24 cellular contexts compared by ENCODE assay signal in genomic region chr6:51352506-51353029, GRCh38.
A peak's percentile ranks its signal among the peaks of the same experiment; 100 is the strongest.
DNase-seq lines count a peak whose midpoint lies in the region; ATAC-seq and TF ChIP-seq lines count a peak whose summit lies in the region.
"Had no signal": no experiment of that assay in that cellular context is flagged by ENCODE, and none has a peak within 500 bp of the region (broad histone marks: within the 10 kb centered on the region; RNA-seq: fewer than 3 reads in every experiment).

No MANE protein-coding gene starts in this region.

- H3K27ac Mint-ChIP-seq in activated naive CD8-positive, alpha-beta T cell, result peak overlapping the region; percentile 18
- no peak overlapping the region for H3K27ac Mint-ChIP-seq in activated naive CD8-positive, alpha-beta T cell treated with anti-CD3 and anti-CD28 coated beads for 36 hours
- peak overlapping the region; percentile 25; the same call in 1 of the 2 replicates for H3K27ac Mint-ChIP-seq in WTC11
- H3K27ac Mint-ChIP-seq: CD8-positive, alpha-beta memory T cell; GM23338 had no signal

- TF ChIP-seq CTCF in WTC11 (IDR thresholded peaks at IDR 0.05), result no peak
- TF ChIP-seq CTCF in upper lobe of left lung (IDR thresholded peaks at IDR 0.05), result no peak

- no peaks in the 10 kb centered on the region for H3K9me3 ChIP-seq in upper lobe of left lung

- H3K9me3 Mint-ChIP-seq in activated naive CD8-positive, alpha-beta T cell (ENCODE audit: low read depth), result no peaks in the 10 kb centered on the region
- peaks cover 2% of the 10 kb centered on the region for H3K9me3 Mint-ChIP-seq in activated naive CD8-positive, alpha-beta T cell treated with anti-CD3 and anti-CD28 coated beads for 36 hours
- H3K9me3 Mint-ChIP-seq in WTC11, result peaks cover 3% of the 10 kb centered on the region; the same call in 1 of the 2 replicates
- H3K9me3 Mint-ChIP-seq: GM23338 had no signal

- no peak overlapping the region for H3K4me3 Mint-ChIP-seq in activated naive CD8-positive, alpha-beta T cell
- no peak overlapping the region for H3K4me3 Mint-ChIP-seq in activated naive CD8-positive, alpha-beta T cell treated with anti-CD3 and anti-CD28 coated beads for 36 hours
- H3K4me3 Mint-ChIP-seq in WTC11, result no peak overlapping the region
- H3K4me3 Mint-ChIP-seq: CD8-positive, alpha-beta memory T cell; GM23338 had no signal

- no peaks in the 10 kb centered on the region for H3K36me3 ChIP-seq in upper lobe of left lung

- POLR2A ChIA-PET in WTC11 (lab: Charles Lee), result no interaction called here

- H3K4me3 ChIP-seq in upper lobe of left lung, result no peak overlapping the region
- H3K4me3 ChIP-seq: GM12878, GM23338, PC-9 had no signal

- 72 to 90% methylated on average over 2 of the region's 2 CpGs for WGBS in upper lobe of left lung, 2 donors

- DNase-seq in activated naive CD8-positive, alpha-beta T cell treated with anti-CD3 and anti-CD28 coated beads for 36 hours, result no peak
- no peak for DNase-seq in WTC11 (ENCODE audit: low spot score)
- DNase-seq in left lobe of liver (ENCODE audit: low spot score), result no peak
- no peak for DNase-seq in upper lobe of left lung
- no peak for DNase-seq in GOT3 (lab: John Stamatoyannopoulos, UW)
- DNase-seq: AML-193; C1 segment of cervical spinal cord; CD8-positive, alpha-beta memory T cell; DND-41; HCEC 1CT; IMR-90; NCI-H1417; NCI-H1694 treated with DMSO at 0.1 percent for 48 hours; NCI-H2081 treated with DMSO at 0.1 percent for 48 hours; NCI-H510A; NCI-H748 treated with DMSO at 0.1 percent for 48 hours; PC-9; RPMI8226; SHP77 had no signal

- no peak for TF ChIP-seq EP300 in upper lobe of left lung (IDR thresholded peaks at IDR 0.05)

- H3K27me3 ChIP-seq in upper lobe of left lung, result no peaks in the 10 kb centered on the region

- H3K36me3 Mint-ChIP-seq in activated naive CD8-positive, alpha-beta T cell, result no peaks in the 10 kb centered on the region
- no peaks in the 10 kb centered on the region for H3K36me3 Mint-ChIP-seq in activated naive CD8-positive, alpha-beta T cell treated with anti-CD3 and anti-CD28 coated beads for 36 hours
- no peaks in the 10 kb centered on the region for H3K36me3 Mint-ChIP-seq in WTC11
- H3K36me3 Mint-ChIP-seq: CD8-positive, alpha-beta memory T cell had no signal

- peaks cover 0 to 4% (median 0%) of the 10 kb centered on the region in 4 donors for H3K4me1 ChIP-seq in upper lobe of left lung

- CTCF ChIA-PET in WTC11 (lab: Charles Lee), result no interaction called here

- ATAC-seq in WTC11 (no peak), left lobe of liver (peak; percentile 50), upper lobe of left lung (ENCODE audit: low FRiP score in 2 of 2) (peak; percentile 26 to 62), HG02678 (IDR thresholded peaks at IDR 0.05; ENCODE audit: unreplicated experiment) (no peak), HG02884 (IDR thresholded peaks at IDR 0.05; ENCODE audit: unreplicated experiment) (no peak)
- ATAC-seq: GM12878, GM23338 had no signal

- TF ChIP-seq POLR2A in upper lobe of left lung (IDR thresholded peaks at IDR 0.05), result no peak

- no peaks in the 10 kb centered on the region for H3K4me1 Mint-ChIP-seq in activated naive CD8-positive, alpha-beta T cell (ENCODE audit: low read depth)
- no peaks in the 10 kb centered on the region for H3K4me1 Mint-ChIP-seq in activated naive CD8-positive, alpha-beta T cell treated with anti-CD3 and anti-CD28 coated beads for 36 hours
- no peaks in the 10 kb centered on the region for H3K4me1 Mint-ChIP-seq in WTC11
- H3K4me1 Mint-ChIP-seq: CD8-positive, alpha-beta memory T cell; GM23338 had no signal

- H3K27ac ChIP-seq in upper lobe of left lung, result no peak overlapping the region
- H3K27ac ChIP-seq: PC-9 had no signal

- no peaks in the 10 kb centered on the region for H3K27me3 Mint-ChIP-seq in activated naive CD8-positive, alpha-beta T cell
- H3K27me3 Mint-ChIP-seq in activated naive CD8-positive, alpha-beta T cell treated with anti-CD3 and anti-CD28 coated beads for 36 hours, result no peaks in the 10 kb centered on the region
- H3K27me3 Mint-ChIP-seq in WTC11 (ENCODE audit: low read depth), result no peaks in the 10 kb centered on the region
- H3K27me3 Mint-ChIP-seq: CD8-positive, alpha-beta memory T cell had no signal

TF ChIP-seq in WTC11, 78 proteins besides CTCF, POLR2A, EP300 and RAD21 (continues in another document):
- no peak for TF ChIP-seq SMAD4 (CRISPR knock-in tag; IDR thresholded peaks at IDR 0.05)
- no peak for TF ChIP-seq ZNF532 (CRISPR knock-in tag; IDR thresholded peaks at IDR 0.05; ENCODE audit: borderline replicate concordance)
- TF ChIP-seq RELA (CRISPR knock-in tag; IDR thresholded peaks at IDR 0.05; ENCODE audit: borderline replicate concordance), result no peak
- no peak for TF ChIP-seq TP53 (CRISPR knock-in tag; IDR thresholded peaks at IDR 0.05)
- TF ChIP-seq MYBL2 (CRISPR knock-in tag; IDR thresholded peaks at IDR 0.05), result no peak
- no peak for TF ChIP-seq ZNF219 (CRISPR knock-in tag; IDR thresholded peaks at IDR 0.05; ENCODE audit: borderline replicate concordance)
- TF ChIP-seq PRRX2 (CRISPR knock-in tag; IDR thresholded peaks at IDR 0.05), result no peak
- no peak for TF ChIP-seq PREB (CRISPR knock-in tag; IDR thresholded peaks at IDR 0.05; ENCODE audit: borderline replicate concordance)
- no peak for TF ChIP-seq IRF2 (CRISPR knock-in tag; IDR thresholded peaks at IDR 0.05; ENCODE audit: borderline replicate concordance, low read depth)
- TF ChIP-seq AR (CRISPR knock-in tag; IDR thresholded peaks at IDR 0.05), result no peak
- TF ChIP-seq ATF2 (CRISPR knock-in tag; IDR thresholded peaks at IDR 0.05; ENCODE audit: borderline replicate concordance, low read depth), result no peak

Comparison
In these comparisons a context has a peak if more than half of its experiments do, and no peak if none do; other contexts are left out.
1. ATAC-seq: peak in left lobe of liver (single experiment) and upper lobe of left lung (2 of 2); none in WTC11 (single experiment), HG02678 (single experiment) and HG02884 (single experiment).